Comparison of ENCODE assay signal across 7 cellular contexts in genomic region chr12:68807274-68807575, GRCh38. TPM values are rescaled to one million over a fixed set of nuclear protein-coding genes. Genes with fewer than 3 reads are reported as not detected.
A peak's percentile ranks its signal among the peaks of the same experiment; 100 is the strongest.
DNase-seq lines count a peak whose midpoint lies in the region; ATAC-seq and TF ChIP-seq lines count a peak whose summit lies in the region.
"Not testable (repeated sequence)": the region's sequence is repeated elsewhere in the genome, so short reads cannot be mapped to it uniquely, and the experiment has no call there.

No MANE protein-coding gene starts in this region.

- H3K9ac ChIP-seq in OCI-LY3 (ENCODE audit: low read length) (peak overlapping the region; percentile 99), mucosa of stomach (ENCODE audit: low read length) (peak overlapping the region; percentile 96), skeletal muscle tissue (ENCODE audit: low read depth in 1 of 3, low read length in 3 of 3) (peak overlapping the region; percentile 91 to 100 (median 99))

- H3K36me3 ChIP-seq in OCI-LY3 (replicated peaks; ENCODE audit: low read depth, low read length) (peaks cover 13% of the 10 kb centered on the region), left ventricle myocardium inferior (peaks cover 21% of the 10 kb centered on the region)
- not testable (repeated sequence) for H3K36me3 ChIP-seq in mucosa of stomach (ENCODE audit: control insufficient read depth, insufficient read depth, low read length); skeletal muscle tissue (ENCODE audit: control insufficient read depth in 3 of 3, insufficient read depth in 3 of 3, low read length in 3 of 3)

- H2AFZ ChIP-seq in OCI-LY3 (ENCODE audit: low read depth, low read length), result peak overlapping the region; percentile 99

- peak overlapping the region; percentile 93 for H3K4me3 ChIP-seq in GM12865 (ENCODE audit: low read depth, low read length)
- H3K4me3 ChIP-seq in OCI-LY3 (ENCODE audit: low read length), result peak overlapping the region; percentile 92
- peak overlapping the region; percentile 97 for H3K4me3 ChIP-seq in left ventricle myocardium inferior
- H3K4me3 ChIP-seq in mucosa of stomach (ENCODE audit: low read length), result peak overlapping the region; percentile 74
- H3K4me3 ChIP-seq in skeletal muscle tissue (ENCODE audit: low read length in 3 of 3), result peak overlapping the region; percentile 91 to 98 (median 93)

- H3K4me3 Mint-ChIP-seq in activated T-cell treated with anti-CD3 and anti-CD28 coated beads, Interleukin-2, amount 50 U/mL, for 72 hours, result peak overlapping the region; percentile 93 to 96

- not testable (repeated sequence) for H3K4me1 ChIP-seq in OCI-LY3 (ENCODE audit: low read length); skeletal muscle tissue (ENCODE audit: control insufficient read depth in 3 of 3, insufficient read depth in 3 of 3, low read length in 3 of 3)
- peaks cover 51% of the 10 kb centered on the region for H3K4me1 ChIP-seq in left ventricle myocardium inferior
- H3K4me1 ChIP-seq in mucosa of stomach (ENCODE audit: control insufficient read depth, insufficient read depth, low read length), result peaks cover 14% of the 10 kb centered on the region

- H3K79me2 ChIP-seq in OCI-LY3 (ENCODE audit: low read length), result peaks cover 42% of the 10 kb centered on the region

- not testable (repeated sequence) for DNase-seq in GM12865 (ENCODE audit: low read depth); activated T-cell treated with anti-CD3 and anti-CD28 coated beads, Interleukin-2, amount 50 U/mL, for 72 hours; left ventricle myocardium inferior

- peaks cover 28% of the 10 kb centered on the region for H3K4me1 Mint-ChIP-seq in activated T-cell treated with anti-CD3 and anti-CD28 coated beads, Interleukin-2, amount 50 U/mL, for 72 hours (ENCODE audit: low read depth)

- not testable (repeated sequence) for H3K27me3 Mint-ChIP-seq in activated T-cell treated with anti-CD3 and anti-CD28 coated beads, Interleukin-2, amount 50 U/mL, for 72 hours (ENCODE audit: low read depth)

- not testable (repeated sequence) for H3K9me3 ChIP-seq in OCI-LY3 (ENCODE audit: insufficient read depth, low read length); left ventricle myocardium inferior (replicated peaks); mucosa of stomach (ENCODE audit: control insufficient read depth, low read length); skeletal muscle tissue (ENCODE audit: control insufficient read depth in 3 of 3, low read length in 3 of 3)

- peak overlapping the region; percentile 71 for H3K4me2 ChIP-seq in OCI-LY3 (ENCODE audit: low read length)

- H3K27ac Mint-ChIP-seq in activated T-cell treated with anti-CD3 and anti-CD28 coated beads, Interleukin-2, amount 50 U/mL, for 72 hours, result peak overlapping the region; percentile 97

- H3K27ac ChIP-seq in OCI-LY3 (ENCODE audit: low read length), result peak overlapping the region; percentile 72
- H3K27ac ChIP-seq in cingulate gyrus (ENCODE audit: low read depth, low read length), result peak overlapping the region; percentile 94
- H3K27ac ChIP-seq in left ventricle myocardium inferior (replicated peaks), result peak overlapping the region; percentile 99
- H3K27ac ChIP-seq in skeletal muscle tissue (ENCODE audit: low read depth, low read length), result peak overlapping the region; percentile 99

- not testable (repeated sequence) for ATAC-seq in activated T-cell treated with anti-CD3 and anti-CD28 coated beads, Interleukin-2, amount 50 U/mL, for 72 hours (replicated peaks in 1 of 2)

- TF ChIP-seq CTCF in GM12865 (IDR thresholded peaks at IDR 0.05; ENCODE audit: insufficient read depth, low read depth, low read length, missing control alignments); OCI-LY3 (IDR thresholded peaks at IDR 0.05; ENCODE audit: low read depth, low read length); left ventricle myocardium inferior (IDR thresholded peaks at IDR 0.05; ENCODE audit: borderline replicate concordance): not testable (repeated sequence)

- not testable (repeated sequence) for H4K20me1 ChIP-seq in OCI-LY3 (ENCODE audit: insufficient read depth, low read length)

- not testable (repeated sequence) for H3K27me3 ChIP-seq in OCI-LY3 (ENCODE audit: low read depth, low read length); left ventricle myocardium inferior (ENCODE audit: low read depth); mucosa of stomach (ENCODE audit: control insufficient read depth, insufficient read depth, low read length); skeletal muscle tissue (ENCODE audit: control insufficient read depth in 3 of 3, insufficient read depth in 3 of 3, low read length in 3 of 3)

- H3K9me3 Mint-ChIP-seq in activated T-cell treated with anti-CD3 and anti-CD28 coated beads, Interleukin-2, amount 50 U/mL, for 72 hours, result not testable (repeated sequence)

- intact Hi-C loops in left ventricle myocardium inferior (cut with micrococcal nuclease), result loop anchor here (10.0 kb wide), 1 partner anchor 352 kb away; no protein-coding TSS in a partner anchor

- H3K36me3 Mint-ChIP-seq in activated T-cell treated with anti-CD3 and anti-CD28 coated beads, Interleukin-2, amount 50 U/mL, for 72 hours (ENCODE audit: insufficient read depth in 2 of 2), result peaks cover 7 to 28% of the 10 kb centered on the region in 2 donors

RNA-seq across cellular contexts. Expression of gene MDM2, which starts 0.8 kb away (rescaled TPM):
- 100 to 1,000 TPM; 191 to 225 TPM for total RNA-seq in activated T-cell treated with anti-CD3 and anti-CD28 coated beads, Interleukin-2, amount 50 U/mL, for 72 hours
- total RNA-seq in left ventricle myocardium inferior, result 36.0 TPM
- 85.1 TPM for total RNA-seq in skeletal muscle tissue
